ENCODE assay signal across 11 cellular contexts in genomic region chr1:54861070-54861761, GRCh38. TPM values are rescaled to one million over a fixed set of nuclear protein-coding genes. Genes with fewer than 3 reads are reported as not detected.
DNase-seq lines count a peak whose midpoint lies in the region; ATAC-seq lines count a peak whose summit lies in the region.
"Had no signal": no experiment of that assay in that cellular context is flagged by ENCODE, and none has a peak within 500 bp of the region (broad histone marks: within the 10 kb centered on the region; RNA-seq: fewer than 3 reads in every experiment).

No MANE protein-coding gene starts in this region.

- peaks cover 56% of the 10 kb centered on the region for H3K36me3 Mint-ChIP-seq in activated T-helper 1 cell treated with anti-CD3 and anti-CD28 coated beads, Interleukin-12 subunit alpha, Interleukin-12 subunit beta, Interleukin-2, Interleukin-4 antibody, amounts not matched to agents 30 ng/mL and 10 ng/mL and 1 ng/mL, durations not matched to agents 14 hours and 24 hours and 36 hours (ENCODE audit: low read depth)

- H3K9me3 Mint-ChIP-seq in activated T-helper 1 cell treated with anti-CD3 and anti-CD28 coated beads, Interleukin-12 subunit alpha, Interleukin-12 subunit beta, Interleukin-2, Interleukin-4 antibody, amounts not matched to agents 30 ng/mL and 10 ng/mL and 1 ng/mL, durations not matched to agents 14 hours and 24 hours and 36 hours, result no peaks in the 10 kb centered on the region

- peaks cover 15% of the 10 kb centered on the region for H3K4me1 Mint-ChIP-seq in activated T-helper 1 cell treated with anti-CD3 and anti-CD28 coated beads, Interleukin-12 subunit alpha, Interleukin-12 subunit beta, Interleukin-2, Interleukin-4 antibody, amounts not matched to agents 30 ng/mL and 10 ng/mL and 1 ng/mL, durations not matched to agents 14 hours and 24 hours and 36 hours (ENCODE audit: low read depth)

- no peak overlapping the region for H3K4me3 Mint-ChIP-seq in activated T-helper 1 cell treated with anti-CD3 and anti-CD28 coated beads, Interleukin-12 subunit alpha, Interleukin-12 subunit beta, Interleukin-2, Interleukin-4 antibody, amounts not matched to agents 30 ng/mL and 10 ng/mL and 1 ng/mL, durations not matched to agents 14 hours and 24 hours and 36 hours

- ATAC-seq in GM18511 (IDR thresholded peaks at IDR 0.05; ENCODE audit: unreplicated experiment) (peak; percentile 78), HG03469 (IDR thresholded peaks at IDR 0.05; ENCODE audit: unreplicated experiment) (peak; percentile 67), HG02678 (IDR thresholded peaks at IDR 0.05; ENCODE audit: unreplicated experiment) (no peak)
- ATAC-seq: stimulated activated naive CD8-positive, alpha-beta T cell treated with anti-CD3 and anti-CD28 coated beads, Interleukin-15, Interleukin-2, amounts not matched to agents 100 U/mL and 50 U/mL, for 24 hours had no signal

- intact Hi-C loops in activated T-helper 1 cell treated with anti-CD3 and anti-CD28 coated beads, Interleukin-12 subunit alpha, Interleukin-12 subunit beta, Interleukin-2, Interleukin-4 antibody, amounts not matched to agents 30 ng/mL and 10 ng/mL and 1 ng/mL, durations not matched to agents 14 hours and 24 hours and 36 hours (cut with micrococcal nuclease), result no loop called here

- peak overlapping the region; percentile 10 for H3K27ac Mint-ChIP-seq in activated T-helper 1 cell treated with anti-CD3 and anti-CD28 coated beads, Interleukin-12 subunit alpha, Interleukin-12 subunit beta, Interleukin-2, Interleukin-4 antibody, amounts not matched to agents 30 ng/mL and 10 ng/mL and 1 ng/mL, durations not matched to agents 14 hours and 24 hours and 36 hours

- no peaks in the 10 kb centered on the region for H3K27me3 Mint-ChIP-seq in activated T-helper 1 cell treated with anti-CD3 and anti-CD28 coated beads, Interleukin-12 subunit alpha, Interleukin-12 subunit beta, Interleukin-2, Interleukin-4 antibody, amounts not matched to agents 30 ng/mL and 10 ng/mL and 1 ng/mL, durations not matched to agents 14 hours and 24 hours and 36 hours (ENCODE audit: insufficient read depth)

- no peak for DNase-seq in activated T-helper 1 cell treated with anti-CD3 and anti-CD28 coated beads, Interleukin-12 subunit alpha, Interleukin-12 subunit beta, Interleukin-2, Interleukin-4 antibody, amounts not matched to agents 30 ng/mL and 10 ng/mL and 1 ng/mL, durations not matched to agents 14 hours and 24 hours and 36 hours (ENCODE audit: low spot score)
- DNase-seq in myocyte (ENCODE audit: low read depth) (peak; percentile 87), inferior parietal cortex (ENCODE audit: extremely low spot score) (no peak), NCI-H510A (lab: John Stamatoyannopoulos, UW) (no peak)
- DNase-seq in activated naive CD4-positive, alpha-beta T cell treated with anti-CD3 and anti-CD28 coated beads, Interleukin-2, amount 50 U/mL, for 16 hours, result no peak
- DNase-seq: kidney glomerular epithelial cell; NCI-H82; stimulated activated naive CD8-positive, alpha-beta T cell treated with anti-CD3 and anti-CD28 coated beads, Interleukin-15, Interleukin-2, amounts not matched to agents 100 U/mL and 50 U/mL, for 24 hours had no signal

RNA-seq across cellular contexts. Expression of gene DHCR24, which starts 25.8 kb away (rescaled TPM):
- 206 and 211 TPM in 2 replicates for total RNA-seq in activated T-helper 1 cell treated with anti-CD3 and anti-CD28 coated beads, Interleukin-12 subunit alpha, Interleukin-12 subunit beta, Interleukin-2, Interleukin-4 antibody, amounts not matched to agents 30 ng/mL and 10 ng/mL and 1 ng/mL, durations not matched to agents 14 hours and 24 hours and 36 hours
- total RNA-seq in myocyte, result 39.2 and 44.5 TPM in 2 replicates
- polyA plus RNA-seq in myocyte (2012), result 80.0 TPM
